In genomic region chr20:48667889-48668413, GRCh38 we compare ENCODE assay signal across 1 cellular context.
TF ChIP-seq lines count a peak whose summit lies in the region.

No MANE protein-coding gene starts in this region.

TF ChIP-seq in HepG2, 621 proteins besides CTCF, POLR2A, EP300 and RAD21 (continued from another document and continues in another):
- TF ChIP-seq, protein P1, sequence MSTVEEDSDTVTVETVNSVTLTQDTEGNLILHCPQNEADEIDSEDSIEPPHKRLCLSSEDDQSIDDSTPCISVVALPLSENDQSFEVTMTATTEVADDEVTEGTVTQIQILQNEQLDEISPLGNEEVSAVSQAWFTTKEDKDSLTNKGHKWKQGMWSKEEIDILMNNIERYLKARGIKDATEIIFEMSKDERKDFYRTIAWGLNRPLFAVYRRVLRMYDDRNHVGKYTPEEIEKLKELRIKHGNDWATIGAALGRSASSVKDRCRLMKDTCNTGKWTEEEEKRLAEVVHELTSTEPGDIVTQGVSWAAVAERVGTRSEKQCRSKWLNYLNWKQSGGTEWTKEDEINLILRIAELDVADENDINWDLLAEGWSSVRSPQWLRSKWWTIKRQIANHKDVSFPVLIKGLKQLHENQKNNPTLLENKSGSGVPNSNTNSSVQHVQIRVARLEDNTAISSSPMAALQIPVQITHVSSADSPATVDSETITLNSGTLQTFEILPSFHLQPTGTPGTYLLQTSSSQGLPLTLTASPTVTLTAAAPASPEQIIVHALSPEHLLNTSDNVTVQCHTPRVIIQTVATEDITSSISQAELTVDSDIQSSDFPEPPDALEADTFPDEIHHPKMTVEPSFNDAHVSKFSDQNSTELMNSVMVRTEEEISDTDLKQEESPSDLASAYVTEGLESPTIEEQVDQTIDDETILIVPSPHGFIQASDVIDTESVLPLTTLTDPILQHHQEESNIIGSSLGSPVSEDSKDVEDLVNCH (CRISPR knock-in tag; IDR thresholded peaks at IDR 0.05), result no peak
- TF ChIP-seq EEA1 (CRISPR knock-in tag; IDR thresholded peaks at IDR 0.05; ENCODE audit: borderline replicate concordance), result no peak; the same call in 1 of the 2 replicates
- TF ChIP-seq YEATS4 (CRISPR knock-in tag; IDR thresholded peaks at IDR 0.05; ENCODE audit: borderline replicate concordance), result no peak
- no peak for TF ChIP-seq ZNF800 (CRISPR knock-in tag; IDR thresholded peaks at IDR 0.05)
- TF ChIP-seq ZNF496 (CRISPR knock-in tag; IDR thresholded peaks at IDR 0.05; ENCODE audit: insufficient replicate concordance), result no peak
- TF ChIP-seq, protein P2, sequence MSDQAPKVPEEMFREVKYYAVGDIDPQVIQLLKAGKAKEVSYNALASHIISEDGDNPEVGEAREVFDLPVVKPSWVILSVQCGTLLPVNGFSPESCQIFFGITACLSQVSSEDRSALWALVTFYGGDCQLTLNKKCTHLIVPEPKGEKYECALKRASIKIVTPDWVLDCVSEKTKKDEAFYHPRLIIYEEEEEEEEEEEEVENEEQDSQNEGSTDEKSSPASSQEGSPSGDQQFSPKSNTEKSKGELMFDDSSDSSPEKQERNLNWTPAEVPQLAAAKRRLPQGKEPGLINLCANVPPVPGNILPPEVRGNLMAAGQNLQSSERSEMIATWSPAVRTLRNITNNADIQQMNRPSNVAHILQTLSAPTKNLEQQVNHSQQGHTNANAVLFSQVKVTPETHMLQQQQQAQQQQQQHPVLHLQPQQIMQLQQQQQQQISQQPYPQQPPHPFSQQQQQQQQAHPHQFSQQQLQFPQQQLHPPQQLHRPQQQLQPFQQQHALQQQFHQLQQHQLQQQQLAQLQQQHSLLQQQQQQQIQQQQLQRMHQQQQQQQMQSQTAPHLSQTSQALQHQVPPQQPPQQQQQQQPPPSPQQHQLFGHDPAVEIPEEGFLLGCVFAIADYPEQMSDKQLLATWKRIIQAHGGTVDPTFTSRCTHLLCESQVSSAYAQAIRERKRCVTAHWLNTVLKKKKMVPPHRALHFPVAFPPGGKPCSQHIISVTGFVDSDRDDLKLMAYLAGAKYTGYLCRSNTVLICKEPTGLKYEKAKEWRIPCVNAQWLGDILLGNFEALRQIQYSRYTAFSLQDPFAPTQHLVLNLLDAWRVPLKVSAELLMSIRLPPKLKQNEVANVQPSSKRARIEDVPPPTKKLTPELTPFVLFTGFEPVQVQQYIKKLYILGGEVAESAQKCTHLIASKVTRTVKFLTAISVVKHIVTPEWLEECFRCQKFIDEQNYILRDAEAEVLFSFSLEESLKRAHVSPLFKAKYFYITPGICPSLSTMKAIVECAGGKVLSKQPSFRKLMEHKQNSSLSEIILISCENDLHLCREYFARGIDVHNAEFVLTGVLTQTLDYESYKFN (CRISPR knock-in tag; conservative IDR thresholded peaks at IDR 0.05), result no peak
- no peak for TF ChIP-seq ZEB1 (IDR thresholded peaks at IDR 0.05; ENCODE audit: insufficient replicate concordance, low read depth)
- TF ChIP-seq MLX (CRISPR knock-in tag; IDR thresholded peaks at IDR 0.05), result no peak
- TF ChIP-seq CBX1 (IDR thresholded peaks at IDR 0.05; ENCODE audit: low read depth), result no peak
- TF ChIP-seq KAT8 (CRISPR knock-in tag; IDR thresholded peaks at IDR 0.05), result no peak
- TF ChIP-seq PLRG1 (conservative IDR thresholded peaks at IDR 0.05), result no peak
- peak; percentile 59 for TF ChIP-seq HNF4A (CRISPR knock-in tag; IDR thresholded peaks at IDR 0.05)
- peak; percentile 32; the same call in 1 of the 2 replicates for TF ChIP-seq FOXA3 (CRISPR knock-in tag; IDR thresholded peaks at IDR 0.05)
- TF ChIP-seq, protein P3, sequence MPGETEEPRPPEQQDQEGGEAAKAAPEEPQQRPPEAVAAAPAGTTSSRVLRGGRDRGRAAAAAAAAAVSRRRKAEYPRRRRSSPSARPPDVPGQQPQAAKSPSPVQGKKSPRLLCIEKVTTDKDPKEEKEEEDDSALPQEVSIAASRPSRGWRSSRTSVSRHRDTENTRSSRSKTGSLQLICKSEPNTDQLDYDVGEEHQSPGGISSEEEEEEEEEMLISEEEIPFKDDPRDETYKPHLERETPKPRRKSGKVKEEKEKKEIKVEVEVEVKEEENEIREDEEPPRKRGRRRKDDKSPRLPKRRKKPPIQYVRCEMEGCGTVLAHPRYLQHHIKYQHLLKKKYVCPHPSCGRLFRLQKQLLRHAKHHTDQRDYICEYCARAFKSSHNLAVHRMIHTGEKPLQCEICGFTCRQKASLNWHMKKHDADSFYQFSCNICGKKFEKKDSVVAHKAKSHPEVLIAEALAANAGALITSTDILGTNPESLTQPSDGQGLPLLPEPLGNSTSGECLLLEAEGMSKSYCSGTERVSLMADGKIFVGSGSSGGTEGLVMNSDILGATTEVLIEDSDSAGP (CRISPR knock-in tag; IDR thresholded peaks at IDR 0.05; ENCODE audit: borderline replicate concordance), result no peak; the same call in 1 of the 2 replicates
- no peak for TF ChIP-seq ISL2 (CRISPR knock-in tag; IDR thresholded peaks at IDR 0.05)
- no peak for TF ChIP-seq NR2F6 (IDR thresholded peaks at IDR 0.05)
- peak; percentile 54 for TF ChIP-seq NR2F6 (CRISPR knock-in tag; IDR thresholded peaks at IDR 0.05)
- no peak for TF ChIP-seq CHD2 (IDR thresholded peaks at IDR 0.05; ENCODE audit: low read depth, low read length)
- peak; percentile 47 for TF ChIP-seq ZFY (CRISPR knock-in tag; IDR thresholded peaks at IDR 0.05)
- TF ChIP-seq GATAD2A (CRISPR knock-in tag; IDR thresholded peaks at IDR 0.05), result no peak
- TF ChIP-seq ATF4 (CRISPR knock-in tag; IDR thresholded peaks at IDR 0.05), result no peak
- TF ChIP-seq, protein P4, sequence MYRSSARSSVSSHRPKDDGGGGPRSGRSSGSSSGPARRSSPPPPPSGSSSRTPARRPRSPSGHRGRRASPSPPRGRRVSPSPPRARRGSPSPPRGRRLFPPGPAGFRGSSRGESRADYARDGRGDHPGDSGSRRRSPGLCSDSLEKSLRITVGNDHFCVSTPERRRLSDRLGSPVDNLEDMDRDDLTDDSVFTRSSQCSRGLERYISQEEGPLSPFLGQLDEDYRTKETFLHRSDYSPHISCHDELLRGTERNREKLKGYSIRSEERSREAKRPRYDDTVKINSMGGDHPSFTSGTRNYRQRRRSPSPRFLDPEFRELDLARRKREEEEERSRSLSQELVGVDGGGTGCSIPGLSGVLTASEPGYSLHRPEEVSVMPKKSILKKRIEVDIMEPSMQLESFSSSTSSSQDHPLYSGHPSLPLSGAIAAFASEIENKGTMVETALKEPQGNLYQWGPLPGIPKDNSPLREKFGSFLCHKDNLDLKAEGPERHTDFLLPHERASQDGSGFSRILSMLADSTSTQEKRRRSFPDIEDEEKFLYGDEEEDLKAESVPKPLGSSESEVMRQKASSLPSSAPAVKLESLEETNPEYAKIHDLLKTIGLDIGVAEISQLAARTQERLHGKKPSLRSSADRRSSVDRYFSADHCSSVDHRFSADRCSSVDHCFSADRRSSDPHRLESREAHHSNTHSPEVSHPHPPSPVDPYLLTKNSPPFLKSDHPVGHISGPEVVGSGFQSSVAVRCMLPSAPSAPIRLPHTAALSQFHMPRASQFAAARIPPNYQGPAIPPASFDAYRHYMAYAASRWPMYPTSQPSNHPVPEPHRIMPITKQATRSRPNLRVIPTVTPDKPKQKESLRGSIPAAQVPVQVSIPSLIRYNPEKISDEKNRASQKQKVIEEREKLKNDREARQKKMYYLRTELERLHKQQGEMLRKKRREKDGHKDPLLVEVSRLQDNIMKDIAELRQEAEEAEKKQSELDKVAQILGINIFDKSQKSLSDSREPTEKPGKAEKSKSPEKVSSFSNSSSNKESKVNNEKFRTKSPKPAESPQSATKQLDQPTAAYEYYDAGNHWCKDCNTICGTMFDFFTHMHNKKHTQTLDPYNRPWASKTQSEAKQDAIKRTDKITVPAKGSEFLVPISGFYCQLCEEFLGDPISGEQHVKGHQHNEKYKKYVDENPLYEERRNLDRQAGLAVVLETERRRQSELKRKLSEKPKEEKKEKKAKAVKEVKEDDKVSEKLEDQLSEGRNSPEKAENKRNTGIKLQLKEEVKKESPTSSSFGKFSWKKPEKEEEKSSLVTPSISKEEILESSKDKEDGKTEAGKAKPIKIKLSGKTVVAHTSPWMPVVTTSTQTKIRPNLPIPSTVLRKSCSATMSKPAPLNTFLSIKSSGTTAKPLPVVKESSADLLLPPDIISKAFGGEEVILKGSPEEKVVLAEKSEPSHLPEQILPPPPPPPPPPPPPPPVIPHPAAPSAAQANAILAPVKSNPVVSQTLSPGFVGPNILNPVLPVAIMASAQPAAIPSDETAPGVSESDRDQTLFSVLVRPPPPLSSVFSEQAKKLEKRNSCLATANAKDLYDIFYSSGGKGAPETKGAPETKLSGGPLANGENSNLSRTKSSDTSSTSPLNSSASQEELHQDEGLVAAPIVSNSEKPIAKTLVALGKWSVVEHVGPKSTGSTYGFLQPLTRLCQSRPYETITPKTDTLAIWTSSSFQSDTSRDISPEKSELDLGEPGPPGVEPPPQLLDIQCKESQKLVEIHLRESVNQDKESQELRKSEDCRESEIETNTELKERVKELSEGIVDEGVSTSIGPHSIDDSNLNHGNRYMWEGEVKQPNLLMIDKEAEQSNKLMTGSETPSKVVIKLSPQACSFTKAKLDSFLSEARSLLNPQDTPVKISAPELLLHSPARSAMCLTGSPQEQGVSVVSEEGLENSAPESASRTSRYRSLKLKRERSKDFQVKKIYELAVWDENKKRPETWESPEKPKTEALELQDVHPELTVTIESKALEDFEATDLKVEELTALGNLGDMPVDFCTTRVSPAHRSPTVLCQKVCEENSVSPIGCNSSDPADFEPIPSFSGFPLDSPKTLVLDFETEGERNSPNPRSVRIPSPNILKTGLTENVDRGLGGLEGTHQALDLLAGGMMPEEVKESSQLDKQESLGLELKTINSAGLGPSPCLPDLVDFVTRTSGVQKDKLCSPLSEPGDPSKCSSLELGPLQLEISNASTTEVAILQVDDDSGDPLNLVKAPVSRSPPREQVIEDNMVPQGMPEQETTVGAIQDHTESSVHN (CRISPR knock-in tag; IDR thresholded peaks at IDR 0.05), result no peak
- TF ChIP-seq HMGA1 (CRISPR knock-in tag; conservative IDR thresholded peaks at IDR 0.05), result no peak
- TF ChIP-seq ZNF607 (CRISPR knock-in tag; IDR thresholded peaks at IDR 0.05; ENCODE audit: borderline replicate concordance), result no peak
- TF ChIP-seq RBM39 (IDR thresholded peaks at IDR 0.05; ENCODE audit: low read depth, low read length, poor library complexity, severe bottlenecking), result no peak
- TF ChIP-seq, protein P5, sequence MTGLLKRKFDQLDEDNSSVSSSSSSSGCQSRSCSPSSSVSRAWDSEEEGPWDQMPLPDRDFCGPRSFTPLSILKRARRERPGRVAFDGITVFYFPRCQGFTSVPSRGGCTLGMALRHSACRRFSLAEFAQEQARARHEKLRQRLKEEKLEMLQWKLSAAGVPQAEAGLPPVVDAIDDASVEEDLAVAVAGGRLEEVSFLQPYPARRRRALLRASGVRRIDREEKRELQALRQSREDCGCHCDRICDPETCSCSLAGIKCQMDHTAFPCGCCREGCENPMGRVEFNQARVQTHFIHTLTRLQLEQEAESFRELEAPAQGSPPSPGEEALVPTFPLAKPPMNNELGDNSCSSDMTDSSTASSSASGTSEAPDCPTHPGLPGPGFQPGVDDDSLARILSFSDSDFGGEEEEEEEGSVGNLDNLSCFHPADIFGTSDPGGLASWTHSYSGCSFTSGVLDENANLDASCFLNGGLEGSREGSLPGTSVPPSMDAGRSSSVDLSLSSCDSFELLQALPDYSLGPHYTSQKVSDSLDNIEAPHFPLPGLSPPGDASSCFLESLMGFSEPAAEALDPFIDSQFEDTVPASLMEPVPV (CRISPR knock-in tag; IDR thresholded peaks at IDR 0.05), result 0 out of 2 replicates have a peak, but pooled peaks have one; percentile 50
- no peak for TF ChIP-seq IKZF1 (IDR thresholded peaks at IDR 0.05)
- no peak for TF ChIP-seq ZNF567 (CRISPR knock-in tag; IDR thresholded peaks at IDR 0.05; ENCODE audit: borderline replicate concordance)
- TF ChIP-seq PRPF4 (IDR thresholded peaks at IDR 0.05; ENCODE audit: low read depth, low read length, poor library complexity, severe bottlenecking), result no peak
- TF ChIP-seq PAWR (CRISPR knock-in tag; IDR thresholded peaks at IDR 0.05; ENCODE audit: borderline replicate concordance), result no peak
- peak; percentile 83 for TF ChIP-seq ZMAT3 (CRISPR knock-in tag; conservative IDR thresholded peaks at IDR 0.05)
- TF ChIP-seq ZNF18 (CRISPR knock-in tag; IDR thresholded peaks at IDR 0.05; ENCODE audit: insufficient replicate concordance), result no peak
- no peak for TF ChIP-seq HDAC1 (CRISPR knock-in tag; IDR thresholded peaks at IDR 0.05)
